ENCODE assay signal across 1 cellular context in genomic region chr7:81655271-81655670, GRCh38.
TF ChIP-seq lines count a peak whose summit lies in the region.

No MANE protein-coding gene starts in this region.

TF ChIP-seq in WTC11, 78 proteins besides CTCF, POLR2A, EP300 and RAD21 (continued from another document):
- TF ChIP-seq, protein P1, sequence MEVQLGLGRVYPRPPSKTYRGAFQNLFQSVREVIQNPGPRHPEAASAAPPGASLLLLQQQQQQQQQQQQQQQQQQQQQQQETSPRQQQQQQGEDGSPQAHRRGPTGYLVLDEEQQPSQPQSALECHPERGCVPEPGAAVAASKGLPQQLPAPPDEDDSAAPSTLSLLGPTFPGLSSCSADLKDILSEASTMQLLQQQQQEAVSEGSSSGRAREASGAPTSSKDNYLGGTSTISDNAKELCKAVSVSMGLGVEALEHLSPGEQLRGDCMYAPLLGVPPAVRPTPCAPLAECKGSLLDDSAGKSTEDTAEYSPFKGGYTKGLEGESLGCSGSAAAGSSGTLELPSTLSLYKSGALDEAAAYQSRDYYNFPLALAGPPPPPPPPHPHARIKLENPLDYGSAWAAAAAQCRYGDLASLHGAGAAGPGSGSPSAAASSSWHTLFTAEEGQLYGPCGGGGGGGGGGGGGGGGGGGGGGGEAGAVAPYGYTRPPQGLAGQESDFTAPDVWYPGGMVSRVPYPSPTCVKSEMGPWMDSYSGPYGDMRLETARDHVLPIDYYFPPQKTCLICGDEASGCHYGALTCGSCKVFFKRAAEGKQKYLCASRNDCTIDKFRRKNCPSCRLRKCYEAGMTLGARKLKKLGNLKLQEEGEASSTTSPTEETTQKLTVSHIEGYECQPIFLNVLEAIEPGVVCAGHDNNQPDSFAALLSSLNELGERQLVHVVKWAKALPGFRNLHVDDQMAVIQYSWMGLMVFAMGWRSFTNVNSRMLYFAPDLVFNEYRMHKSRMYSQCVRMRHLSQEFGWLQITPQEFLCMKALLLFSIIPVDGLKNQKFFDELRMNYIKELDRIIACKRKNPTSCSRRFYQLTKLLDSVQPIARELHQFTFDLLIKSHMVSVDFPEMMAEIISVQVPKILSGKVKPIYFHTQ (CRISPR knock-in tag; IDR thresholded peaks at IDR 0.05), result no peak
- no peak for TF ChIP-seq FOXP4 (CRISPR knock-in tag; IDR thresholded peaks at IDR 0.05)
- no peak for TF ChIP-seq SMAD4 (CRISPR knock-in tag; IDR thresholded peaks at IDR 0.05)
- TF ChIP-seq, protein P2, sequence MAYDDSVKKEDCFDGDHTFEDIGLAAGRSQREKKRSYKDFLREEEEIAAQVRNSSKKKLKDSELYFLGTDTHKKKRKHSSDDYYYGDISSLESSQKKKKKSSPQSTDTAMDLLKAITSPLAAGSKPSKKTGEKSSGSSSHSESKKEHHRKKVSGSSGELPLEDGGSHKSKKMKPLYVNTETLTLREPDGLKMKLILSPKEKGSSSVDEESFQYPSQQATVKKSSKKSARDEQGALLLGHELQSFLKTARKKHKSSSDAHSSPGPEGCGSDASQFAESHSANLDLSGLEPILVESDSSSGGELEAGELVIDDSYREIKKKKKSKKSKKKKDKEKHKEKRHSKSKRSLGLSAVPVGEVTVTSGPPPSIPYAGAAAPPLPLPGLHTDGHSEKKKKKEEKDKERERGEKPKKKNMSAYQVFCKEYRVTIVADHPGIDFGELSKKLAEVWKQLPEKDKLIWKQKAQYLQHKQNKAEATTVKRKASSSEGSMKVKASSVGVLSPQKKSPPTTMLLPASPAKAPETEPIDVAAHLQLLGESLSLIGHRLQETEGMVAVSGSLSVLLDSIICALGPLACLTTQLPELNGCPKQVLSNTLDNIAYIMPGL (CRISPR knock-in tag; IDR thresholded peaks at IDR 0.05), result no peak
- TF ChIP-seq PRRX2 (CRISPR knock-in tag; IDR thresholded peaks at IDR 0.05), result no peak
- TF ChIP-seq ETV6 (CRISPR knock-in tag; IDR thresholded peaks at IDR 0.05), result no peak
